ENCODE assay signal across 9 cellular contexts in the genomic region with DNA sequence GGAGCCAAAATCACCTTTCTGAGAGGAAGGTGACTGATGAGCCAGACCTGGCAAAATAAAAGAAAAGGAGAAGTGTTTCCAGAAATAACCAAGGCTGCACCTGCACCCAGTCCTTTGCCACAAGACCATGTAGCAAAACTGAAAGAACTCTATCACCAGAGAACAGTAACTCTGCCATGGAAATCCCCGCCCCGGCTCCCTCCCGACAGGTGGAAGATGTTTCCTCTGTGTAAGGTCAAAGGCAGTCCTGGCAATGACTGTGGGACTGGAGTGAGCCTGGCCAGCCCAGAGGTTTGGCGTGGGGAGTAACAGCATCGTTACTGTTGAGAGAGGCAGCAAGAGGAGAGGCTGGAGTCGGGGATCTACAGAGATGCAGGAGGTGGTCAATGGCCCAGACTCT. TPM values are rescaled to one million over a fixed set of nuclear protein-coding genes. Genes with fewer than 3 reads are reported as not detected.
DNase-seq lines count a peak whose midpoint lies in the region; ATAC-seq lines count a peak whose summit lies in the region.
"Had no signal": no experiment of that assay in that cellular context is flagged by ENCODE, and none has a peak within 500 bp of the region (broad histone marks: within the 10 kb centered on the region; RNA-seq: fewer than 3 reads in every experiment).

No MANE protein-coding gene starts in this region.

- no peak overlapping the region for H3K4ac ChIP-seq in mesenchymal stem cell (ENCODE audit: low read depth in 1 of 2, low read length in 2 of 2)

- no peaks in the 10 kb centered on the region; the same call in 1 of the 2 replicates for H4K20me1 ChIP-seq in GM23248 (ENCODE audit: insufficient read depth)

- no peak overlapping the region for H3K23ac ChIP-seq in mesenchymal stem cell (ENCODE audit: low read length in 2 of 2)

- H3K9me3 ChIP-seq in mesenchymal stem cell (ENCODE audit: control insufficient read depth, low read length) (no peaks in the 10 kb centered on the region), GM23248 (ENCODE audit: low read depth) (no peaks in the 10 kb centered on the region)
- H3K9me3 ChIP-seq: right atrium auricular region had no signal

- H2BK120ac ChIP-seq in mesenchymal stem cell (ENCODE audit: low read depth, low read length): no peak overlapping the region

- no peak overlapping the region for H3K27ac ChIP-seq in mesenchymal stem cell (ENCODE audit: low read length, poor library complexity, severe bottlenecking)
- H3K27ac ChIP-seq in GM23248: no peak overlapping the region
- H3K27ac ChIP-seq: right atrium auricular region had no signal

- no peak for DNase-seq in mesenchymal stem cell
- no peak for DNase-seq in Ammon's horn (ENCODE audit: low spot score)
- DNase-seq in GM23248: no peak
- no peak for DNase-seq in AML-193 (lab: John Stamatoyannopoulos, UW)
- no peak for DNase-seq in NCI-H524 (lab: John Stamatoyannopoulos, UW)

- H3K4me3 ChIP-seq in mesenchymal stem cell (ENCODE audit: insufficient read depth in 1 of 2, low read depth in 1 of 2, low read length in 2 of 2) (no peak overlapping the region), GM23248 (no peak overlapping the region)
- H3K4me3 ChIP-seq: right atrium auricular region had no signal

- H3K9me2 ChIP-seq in GM23248 (ENCODE audit: insufficient read depth): no peaks in the 10 kb centered on the region

- peaks cover 29% of the 10 kb centered on the region for H3K79me1 ChIP-seq in mesenchymal stem cell (replicated peaks; ENCODE audit: low read length, poor library complexity, severe bottlenecking)

- H3K27me3 ChIP-seq in mesenchymal stem cell (ENCODE audit: control insufficient read depth in 1 of 2, insufficient read depth in 1 of 2, low read length in 2 of 2) (no peaks in the 10 kb centered on the region), GM23248 (replicated peaks; ENCODE audit: insufficient read depth) (no peaks in the 10 kb centered on the region)
- H3K27me3 ChIP-seq: right atrium auricular region had no signal

- H3K4me1 ChIP-seq in mesenchymal stem cell (ENCODE audit: control insufficient read depth, insufficient read depth, low read depth, low read length): peaks cover 16% of the 10 kb centered on the region
- H3K4me1 ChIP-seq in GM23248 (ENCODE audit: insufficient read depth): peaks cover 29% of the 10 kb centered on the region

- H3K4me2 ChIP-seq in mesenchymal stem cell (ENCODE audit: low read length, poor library complexity, severe bottlenecking): no peak overlapping the region
- no peak overlapping the region for H3K4me2 ChIP-seq in GM23248 (ENCODE audit: unreplicated experiment)

- WGBS in mesenchymal stem cell: 97% methylated on average over 6 of the region's 6 CpGs
- 88 to 93% methylated on average over 6 of the region's 6 CpGs for WGBS in GM23248 (ENCODE audit: low coverage in 1 of 2, low lambda C conversion rate in 2 of 2, missing lambda C conversion rate in 2 of 2), 2 experiments

- H2AFZ ChIP-seq in mesenchymal stem cell (ENCODE audit: low read depth, low read length) (no peak overlapping the region), GM23248 (no peak overlapping the region)

- H3F3A ChIP-seq in GM23248 (ENCODE audit: insufficient read depth): no peaks in the 10 kb centered on the region

- H3K79me2 ChIP-seq in GM23248 (ENCODE audit: insufficient read depth): peaks cover 100% of the 10 kb centered on the region

- H4K8ac ChIP-seq in mesenchymal stem cell (ENCODE audit: low read length): peak overlapping the region; percentile 23

- no peak overlapping the region for H3K14ac ChIP-seq in mesenchymal stem cell (ENCODE audit: low read length in 2 of 2)

- H2AK5ac ChIP-seq in mesenchymal stem cell (ENCODE audit: low read length, severe bottlenecking): no peak overlapping the region

- peak overlapping the region in 1 of 2 experiments; percentile 16 for H3K18ac ChIP-seq in mesenchymal stem cell (ENCODE audit: low read depth in 1 of 2, low read length in 2 of 2)

- H3K36me3 ChIP-seq in mesenchymal stem cell (ENCODE audit: control insufficient read depth in 1 of 2, insufficient read depth in 2 of 2, low read depth in 1 of 2, low read length in 2 of 2) (peaks cover 0 to 3% of the 10 kb centered on the region in 2 experiments), GM23248 (ENCODE audit: low read depth) (no peaks in the 10 kb centered on the region)
- H3K36me3 ChIP-seq: right atrium auricular region had no signal

- H3K9ac ChIP-seq in mesenchymal stem cell (ENCODE audit: low read length) (no peak overlapping the region), GM23248 (no peak overlapping the region)

- no peak overlapping the region for H2BK5ac ChIP-seq in mesenchymal stem cell (ENCODE audit: low read depth, low read length, poor library complexity, severe bottlenecking)

- H2BK15ac ChIP-seq in mesenchymal stem cell (ENCODE audit: low read depth, poor library complexity, severe bottlenecking): peak overlapping the region; percentile 2

- peak; percentile 64 for ATAC-seq in GM18861 (IDR thresholded peaks at IDR 0.05; ENCODE audit: unreplicated experiment)
- ATAC-seq in GM21528 (IDR thresholded peaks at IDR 0.05; ENCODE audit: low FRiP score, unreplicated experiment): peak; percentile 71
- ATAC-seq in HG03521 (IDR thresholded peaks at IDR 0.05; ENCODE audit: unreplicated experiment): peak; percentile 70

- H4K91ac ChIP-seq in mesenchymal stem cell (ENCODE audit: low read length): no peak overlapping the region

- in situ Hi-C loops in GM23248 (cut with MboI): no loop called here

- H2BK12ac ChIP-seq in mesenchymal stem cell (ENCODE audit: low read length in 2 of 2): no peak overlapping the region

RNA-seq across cellular contexts. Expression of gene SPRED2, which starts 42.3 kb away (rescaled TPM):
- polyA plus RNA-seq in mesenchymal stem cell (2013, experiment 1 of 2): 47.3 TPM
- polyA plus RNA-seq in mesenchymal stem cell (2013, experiment 2 of 2): 45.9 TPM
- 8.5 and 19.7 TPM in 2 replicates for total RNA-seq in GM23248 (2014; rRNA removed; shearing (Covaris generic))
- polyA plus RNA-seq in GM23248 (2016; fragmentation: Nextera tagmentation; extraction: Ambion mirVana): 19.5 and 20.3 TPM in 2 replicates
